ENCODE assay signal across 11 cellular contexts in the genomic region with DNA sequence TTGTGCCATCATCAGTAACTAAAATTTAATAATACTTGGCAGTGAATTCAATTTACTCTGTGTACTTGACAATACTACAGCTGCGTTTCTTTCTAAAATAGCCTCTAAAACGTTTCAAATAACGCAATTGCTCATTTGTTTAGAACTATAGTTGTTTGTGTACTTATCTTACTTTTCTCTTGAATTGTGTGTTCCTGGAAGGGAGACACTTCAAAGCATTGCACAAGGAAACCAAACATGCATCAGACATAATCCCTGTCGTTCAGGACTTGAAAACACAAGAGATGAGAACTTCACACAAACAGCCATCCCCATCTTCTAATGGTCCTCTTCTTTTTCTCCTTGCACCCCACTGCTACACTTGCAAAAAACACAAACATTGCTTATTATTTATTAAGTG. TPM values are rescaled to one million over a fixed set of nuclear protein-coding genes. Genes with fewer than 3 reads are reported as not detected.
DNase-seq lines count a peak whose midpoint lies in the region; ATAC-seq and TF ChIP-seq lines count a peak whose summit lies in the region.
"Had no signal": no experiment of that assay in that cellular context is flagged by ENCODE, and none has a peak within 500 bp of the region (broad histone marks: within the 10 kb centered on the region; RNA-seq: fewer than 3 reads in every experiment).

No MANE protein-coding gene starts in this region.

- H3K9me3 Mint-ChIP-seq in activated CD8-positive, alpha-beta memory T cell treated with anti-CD3 and anti-CD28 coated beads, Interleukin-2, amount 10 ng/mL, durations not matched to agents 7 days and 5 days (ENCODE audit: low read depth) = no peaks in the 10 kb centered on the region

- H3K9ac ChIP-seq in stomach smooth muscle (ENCODE audit: low read length in 2 of 2) = no peak overlapping the region

- peaks cover 5% of the 10 kb centered on the region for H3K27me3 Mint-ChIP-seq in activated CD8-positive, alpha-beta memory T cell treated with anti-CD3 and anti-CD28 coated beads, Interleukin-2, amount 10 ng/mL, durations not matched to agents 7 days and 5 days

- H3K9me3 ChIP-seq in Peyer's patch (no peaks in the 10 kb centered on the region), stomach smooth muscle (ENCODE audit: control insufficient read depth in 2 of 2, low read length in 2 of 2) (no peaks in the 10 kb centered on the region)

- H3K36me3 Mint-ChIP-seq in activated CD8-positive, alpha-beta memory T cell treated with anti-CD3 and anti-CD28 coated beads, Interleukin-2, amount 10 ng/mL, durations not matched to agents 7 days and 5 days = peaks cover 45% of the 10 kb centered on the region

- DNase-seq in activated CD8-positive, alpha-beta memory T cell treated with anti-CD3 and anti-CD28 coated beads, Interleukin-2, amount 10 ng/mL, durations not matched to agents 7 days and 5 days = no peak
- no peak for DNase-seq in activated CD8-positive, alpha-beta memory T cell treated with anti-CD3 and anti-CD28 coated beads for 24 hours
- no peak for DNase-seq in Peyer's patch
- DNase-seq in fibroblast of villous mesenchyme (ENCODE audit: low read depth) = peak; percentile 87
- no peak for DNase-seq in NOMO-1 treated with DMSO at 0.1 percent for 48 hours (lab: John Stamatoyannopoulos, UW; ENCODE audit: unreplicated experiment)
- no peak for DNase-seq in AG08395 (ENCODE audit: low spot score)
- DNase-seq: SHP77, trophoblast cell had no signal

- ATAC-seq in activated CD8-positive, alpha-beta memory T cell treated with anti-CD3 and anti-CD28 coated beads, Interleukin-2, amount 10 ng/mL, durations not matched to agents 7 days and 5 days = peak; percentile 48
- no peak for ATAC-seq in GM21423 (IDR thresholded peaks at IDR 0.05; ENCODE audit: unreplicated experiment)

- H3K27me3 ChIP-seq in Peyer's patch (no peaks in the 10 kb centered on the region), stomach smooth muscle (ENCODE audit: control insufficient read depth in 1 of 2, insufficient read depth in 2 of 2, low read length in 2 of 2) (no peaks in the 10 kb centered on the region)
- H3K27me3 ChIP-seq: cardiac muscle cell had no signal

- H3K4me3 ChIP-seq in Peyer's patch (no peak overlapping the region), fibroblast of villous mesenchyme (ENCODE audit: low read depth, low read length) (no peak overlapping the region), stomach smooth muscle (ENCODE audit: low read length in 2 of 2) (no peak overlapping the region)
- H3K4me3 ChIP-seq: cardiac muscle cell had no signal

- peak overlapping the region; percentile 92 for H3K27ac Mint-ChIP-seq in activated CD8-positive, alpha-beta memory T cell treated with anti-CD3 and anti-CD28 coated beads, Interleukin-2, amount 10 ng/mL, durations not matched to agents 7 days and 5 days

- TF ChIP-seq CTCF in Peyer's patch (IDR thresholded peaks at IDR 0.05) (no peak), fibroblast of villous mesenchyme (IDR thresholded peaks at IDR 0.05; ENCODE audit: insufficient read depth, low read depth, low read length) (no peak)

- peak overlapping the region in 3 of 4 donors; percentile 35 to 62 (median 53) for H3K27ac ChIP-seq in Peyer's patch
- peak overlapping the region; percentile 89 for H3K27ac ChIP-seq in stomach smooth muscle (ENCODE audit: low read length)

- H3K4me1 ChIP-seq in Peyer's patch (peaks cover 0 to 20% (median 3%) of the 10 kb centered on the region in 4 donors), stomach smooth muscle (ENCODE audit: control insufficient read depth, insufficient read depth, low read length) (peaks cover 27% of the 10 kb centered on the region)

- H3K4me3 Mint-ChIP-seq in activated CD8-positive, alpha-beta memory T cell treated with anti-CD3 and anti-CD28 coated beads, Interleukin-2, amount 10 ng/mL, durations not matched to agents 7 days and 5 days = peak overlapping the region; percentile 68

- no peak for TF ChIP-seq POLR2A in Peyer's patch (IDR thresholded peaks at IDR 0.05)

- no peaks in the 10 kb centered on the region for H3K36me3 ChIP-seq in Peyer's patch
- H3K36me3 ChIP-seq in stomach smooth muscle (ENCODE audit: control insufficient read depth in 2 of 2, insufficient read depth in 2 of 2, low read length in 2 of 2) = no peaks in the 10 kb centered on the region
- H3K36me3 ChIP-seq: cardiac muscle cell had no signal

- CTCF ChIA-PET in activated CD8-positive, alpha-beta memory T cell treated with anti-CD3 and anti-CD28 coated beads, Interleukin-2, amount 10 ng/mL, durations not matched to agents 7 days and 5 days (lab: Charles Lee) = interaction anchor here (1.0 to 6.5 kb wide), 4 partner anchors 10 to 80 kb away, joined by 3 to 52 read pairs (median 6); a partner anchor contains a TSS

- peaks cover 75% of the 10 kb centered on the region for H3K4me1 Mint-ChIP-seq in activated CD8-positive, alpha-beta memory T cell treated with anti-CD3 and anti-CD28 coated beads, Interleukin-2, amount 10 ng/mL, durations not matched to agents 7 days and 5 days

RNA-seq across cellular contexts. Expression of a gene that starts 38.4 kb away (rescaled TPM):
- total RNA-seq in activated CD8-positive, alpha-beta memory T cell treated with anti-CD3 and anti-CD28 coated beads, Interleukin-2, amount 10 ng/mL, durations not matched to agents 7 days and 5 days = 100 to 1,000 TPM in 1 of 2 experiments, 10 to 100 TPM in 1; 97.6 to 117 TPM
- total RNA-seq in Peyer's patch (1 to 10 TPM; 2.7 to 6.4 (median 4.9) TPM), fibroblast of villous mesenchyme (1.3 and 5.2 TPM in 2 replicates)
- total RNA-seq: cardiac muscle cell had no signal

Comparison
In these comparisons a context has a peak if more than half of its experiments do, and no peak if none do; other contexts are left out.
1. RNA of a gene that starts 38.4 kb away (total RNA-seq): 97.6 to 117 TPM in activated CD8-positive, alpha-beta memory T cell treated with anti-CD3 and anti-CD28 coated beads, Interleukin-2, amount 10 ng/mL, durations not matched to agents 7 days and 5 days; 2.7 to 6.4 TPM in Peyer's patch and 1.3 to 5.2 TPM in fibroblast of villous mesenchyme; every median in the first group is over 10 times any median in the second.